ENCODE assay signal across 25 cellular contexts in the genomic region with DNA sequence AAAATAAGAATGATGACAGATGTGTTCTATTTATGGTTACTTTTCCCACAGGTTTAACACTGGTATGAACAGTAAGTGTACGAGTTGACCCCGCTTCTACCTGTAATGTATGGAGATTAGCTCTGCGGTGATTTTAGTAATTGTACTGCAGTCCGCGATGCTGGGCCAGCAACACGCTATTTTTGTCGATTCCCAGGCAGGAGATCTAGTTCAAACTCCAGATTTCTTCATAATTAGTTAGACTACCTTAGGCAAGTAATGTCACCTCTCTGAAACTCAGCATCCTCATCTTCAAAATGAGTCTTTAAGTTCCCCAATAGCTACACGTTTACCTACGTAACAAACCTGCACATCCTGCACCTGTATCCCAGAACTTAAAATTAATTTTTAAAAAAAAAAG.
"Had no signal": no experiment of that assay in that cellular context is flagged by ENCODE, and none has a peak within 500 bp of the region (broad histone marks: within the 10 kb centered on the region; RNA-seq: fewer than 3 reads in every experiment).

No MANE protein-coding gene starts in this region.

- H3K9ac ChIP-seq: parathyroid adenoma had no signal

- H3K4me3 ChIP-seq: colonic mucosa, esophagus muscularis mucosa, gastroesophageal sphincter, heart left ventricle, hepatocyte, left ventricle myocardium inferior, lower lobe of right lung, suprapubic skin, thyroid gland had no signal

- H3K9me3 ChIP-seq: colonic mucosa, esophagus muscularis mucosa, gastroesophageal sphincter, heart left ventricle, left ventricle myocardium inferior, lower lobe of right lung, suprapubic skin, thyroid gland had no signal

- H3K4me2 ChIP-seq: hepatocyte had no signal

- H3K36me3 ChIP-seq: colonic mucosa, left ventricle myocardium inferior, suprapubic skin, thyroid gland had no signal

- FAIRE-seq: endothelial cell of umbilical vein, islet of Langerhans had no signal

- H3K27ac ChIP-seq: colonic mucosa, esophagus muscularis mucosa, foreskin keratinocyte, gastroesophageal sphincter, heart left ventricle, hepatocyte, left ventricle myocardium inferior, lower lobe of right lung, parathyroid adenoma, suprapubic skin, thyroid gland had no signal

- H3K9me3 Mint-ChIP-seq: central memory CD8-positive, alpha-beta T cell; dendritic cell treated with granulocyte-macrophage colony-stimulating factor and Interleukin-4, amounts not matched to agents 40 ng/mL and 50 ng/mL, for 4 days; natural killer cell; stimulated activated naive CD8-positive, alpha-beta T cell treated with anti-CD3 and anti-CD28 coated beads, Interleukin-15, amount 100 ng/mL, for 72 hours; type B pancreatic cell had no signal

- H3K4me3 Mint-ChIP-seq: central memory CD8-positive, alpha-beta T cell; dendritic cell treated with granulocyte-macrophage colony-stimulating factor and Interleukin-4, amounts not matched to agents 40 ng/mL and 50 ng/mL, for 4 days; natural killer cell; stimulated activated naive CD8-positive, alpha-beta T cell treated with anti-CD3 and anti-CD28 coated beads, Interleukin-15, amount 100 ng/mL, for 72 hours; type B pancreatic cell had no signal

- H3K27me3 ChIP-seq: colonic mucosa, esophagus muscularis mucosa, foreskin keratinocyte, gastroesophageal sphincter, heart left ventricle, hepatocyte, suprapubic skin, thyroid gland had no signal

- H3K36me3 Mint-ChIP-seq: natural killer cell had no signal

- H3K4me1 ChIP-seq: colonic mucosa, parathyroid adenoma had no signal

- ATAC-seq: foreskin keratinocyte; gastroesophageal sphincter; heart left ventricle; left cardiac atrium; sciatic nerve; stimulated activated naive CD8-positive, alpha-beta T cell treated with anti-CD3 and anti-CD28 coated beads, Interleukin-15, amount 100 ng/mL, for 72 hours had no signal

- H3K27me3 Mint-ChIP-seq: central memory CD8-positive, alpha-beta T cell; dendritic cell treated with granulocyte-macrophage colony-stimulating factor and Interleukin-4, amounts not matched to agents 40 ng/mL and 50 ng/mL, for 4 days; progenitor cell of endocrine pancreas; stimulated activated naive CD8-positive, alpha-beta T cell treated with anti-CD3 and anti-CD28 coated beads, Interleukin-15, amount 100 ng/mL, for 72 hours; type B pancreatic cell had no signal

- H3K27ac Mint-ChIP-seq: progenitor cell of endocrine pancreas; stimulated activated naive CD8-positive, alpha-beta T cell treated with anti-CD3 and anti-CD28 coated beads, Interleukin-15, amount 100 ng/mL, for 72 hours had no signal

- H2AFZ ChIP-seq: hepatocyte, parathyroid adenoma had no signal

- DNase-seq: colonic mucosa; effector CD8-positive, alpha-beta T cell; foreskin keratinocyte; heart left ventricle; left cardiac atrium; left ventricle myocardium inferior; lower lobe of right lung; natural killer cell; stimulated activated CD4-positive, alpha-beta T cell treated with anti-CD3 and anti-CD28 coated beads, Interleukin-2, amount 100 ng/mL, for 24 hours; stimulated activated CD4-positive, alpha-beta T cell treated with anti-CD3 and anti-CD28 coated beads, Interleukin-4, amount 100 ng/mL, for 24 hours; stimulated activated naive CD4-positive, alpha-beta T cell; stimulated activated naive CD8-positive, alpha-beta T cell treated with anti-CD3 and anti-CD28 coated beads, Interleukin-15, amount 100 ng/mL, for 72 hours; thyroid gland had no signal
